In genomic region chr10:132401396-132402168, GRCh38 we compare ENCODE assay signal across 20 cellular contexts. TPM values are rescaled to one million over a fixed set of nuclear protein-coding genes. Genes with fewer than 3 reads are reported as not detected.
DNase-seq lines count a peak whose midpoint lies in the region; ATAC-seq and TF ChIP-seq lines count a peak whose summit lies in the region.
"Had no signal": no experiment of that assay in that cellular context is flagged by ENCODE, and none has a peak within 500 bp of the region (broad histone marks: within the 10 kb centered on the region; RNA-seq: fewer than 3 reads in every experiment).

No MANE protein-coding gene starts in this region.

- no peak for TF ChIP-seq EP300 in suprapubic skin (IDR thresholded peaks at IDR 0.05)

- no peak for TF ChIP-seq POLR2A in suprapubic skin (IDR thresholded peaks at IDR 0.05)

- H3K36me3 ChIP-seq in lower lobe of right lung = peaks cover 19% of the 10 kb centered on the region
- peaks cover 21% of the 10 kb centered on the region for H3K36me3 ChIP-seq in suprapubic skin

- H3K4me1 ChIP-seq in lower lobe of right lung (peaks cover 51% of the 10 kb centered on the region), suprapubic skin (peaks cover 66% of the 10 kb centered on the region)

- H3K4me3 ChIP-seq in HL-60 (replicated peaks; ENCODE audit: insufficient read depth, low read length) (no peak overlapping the region), lower lobe of right lung (no peak overlapping the region), suprapubic skin (no peak overlapping the region)
- H3K4me3 ChIP-seq: tibial artery had no signal

- H3K27me3 ChIP-seq in HL-60 (ENCODE audit: insufficient read depth, poor library complexity, severe bottlenecking) = no peaks in the 10 kb centered on the region
- no peaks in the 10 kb centered on the region for H3K27me3 ChIP-seq in lower lobe of right lung (ENCODE audit: low read depth)
- H3K27me3 ChIP-seq in suprapubic skin = no peaks in the 10 kb centered on the region
- H3K27me3 ChIP-seq: tibial artery had no signal

- TF ChIP-seq CTCF in HL-60 (IDR thresholded peaks at IDR 0.05; ENCODE audit: insufficient read depth, low read length) (no peak), lower lobe of right lung (IDR thresholded peaks at IDR 0.05) (no peak), suprapubic skin (IDR thresholded peaks at IDR 0.05) (no peak), GM10266 (IDR thresholded peaks at IDR 0.05; ENCODE audit: control insufficient read depth, insufficient read depth, low read depth, missing control alignments) (no peak)

- no peaks in the 10 kb centered on the region for H3K9me3 ChIP-seq in lower lobe of right lung
- no peaks in the 10 kb centered on the region for H3K9me3 ChIP-seq in suprapubic skin
- H3K9me3 ChIP-seq: tibial artery had no signal

- peak; percentile 46 for ATAC-seq in esophagus mucosa
- ATAC-seq in lower lobe of right lung = peak in 1 of 2 donors; percentile 8
- no peak for ATAC-seq in GM19023 (IDR thresholded peaks at IDR 0.05; ENCODE audit: unreplicated experiment)
- no peak for ATAC-seq in HG02610 (IDR thresholded peaks at IDR 0.05; ENCODE audit: unreplicated experiment)
- ATAC-seq: activated CD8-positive, alpha-beta memory T cell treated with anti-CD3 and anti-CD28 coated beads, Interleukin-2, amount 10 ng/mL, durations not matched to agents 7 days and 5 days; CD8-positive, alpha-beta T cell; T-helper 17 cell had no signal

- WGBS in suprapubic skin = 100% methylated on average over 1 of the region's 20 CpGs

- intact Hi-C loops in lower lobe of right lung (cut with DNase I) = no loop called here

- DNase-seq in HL-60 (ENCODE audit: low read depth in 1 of 2, low spot score in 1 of 2) = no peak
- DNase-seq in lower lobe of right lung = peak; percentile 69
- no peak for DNase-seq in suprapubic skin (ENCODE audit: low spot score in 2 of 2)
- DNase-seq in NAMALWA (ENCODE audit: low spot score) = no peak
- no peak for DNase-seq in GM10266 (ENCODE audit: extremely low spot score)
- DNase-seq: ACHN; activated CD8-positive, alpha-beta memory T cell treated with anti-CD3 and anti-CD28 coated beads, Interleukin-2, amount 10 ng/mL, durations not matched to agents 7 days and 5 days; activated gamma-delta T cell; anterior cingulate cortex; NCI-H1436; NCI-H510A; nucleus accumbens; SHP77 treated with DMSO at 0.1 percent for 48 hours; stimulated activated CD4-positive, alpha-beta T cell treated with anti-CD3 and anti-CD28 coated beads, Interleukin-4, amount 100 ng/mL, for 24 hours; tibial artery had no signal

- peak overlapping the region; percentile 58 for H3K27ac ChIP-seq in HL-60 (replicated peaks)
- peak overlapping the region; percentile 80 for H3K27ac ChIP-seq in lower lobe of right lung
- peak overlapping the region; percentile 35 for H3K27ac ChIP-seq in suprapubic skin
- H3K27ac ChIP-seq: tibial artery had no signal

RNA-seq across cellular contexts. Expression of gene PWWP2B, which starts 4.6 kb away (rescaled TPM):
- total RNA-seq in esophagus mucosa (14.6 TPM), lower lobe of right lung (25.2 TPM), suprapubic skin (10 to 100 TPM; 15.2 to 19.4 (median 18.3) TPM)
